ENCODE assay signal across 1 cellular context in genomic region chr7:38369816-38370493, GRCh38.
A peak's percentile ranks its signal among the peaks of the same experiment; 100 is the strongest.
TF ChIP-seq lines count a peak whose summit lies in the region.

No MANE protein-coding gene starts in this region.

TF ChIP-seq in GM12878, 131 proteins besides CTCF, POLR2A, EP300 and RAD21 (continued from another document):
- peak; percentile 37; the same call in 1 of the 2 replicates for TF ChIP-seq ATF7 (IDR thresholded peaks at IDR 0.05; ENCODE audit: low read depth)
- no peak for TF ChIP-seq E2F8 (IDR thresholded peaks at IDR 0.05; ENCODE audit: low read depth, partially characterized antibody)
- TF ChIP-seq RB1 (IDR thresholded peaks at IDR 0.05; ENCODE audit: borderline replicate concordance), result 0 out of 2 replicates have a peak, but pooled peaks have one; percentile 40
- peak; percentile 67 to 69; a peak in 3 of 4 replicates for TF ChIP-seq IKZF2 (IDR thresholded peaks at IDR 0.05)
- TF ChIP-seq PBX3 (IDR thresholded peaks at IDR 0.05; ENCODE audit: insufficient replicate concordance, low read depth, low read length), result no peak
- no peak for TF ChIP-seq ELK1 (IDR thresholded peaks at IDR 0.05; ENCODE audit: low read depth, low read length)
- TF ChIP-seq SRF (IDR thresholded peaks at IDR 0.05; ENCODE audit: low read depth in 2 of 2, low read length in 2 of 2), result no peak
- TF ChIP-seq SIX5 (IDR thresholded peaks at IDR 0.05; ENCODE audit: low read depth, low read length, severe bottlenecking), result no peak
- no peak for TF ChIP-seq TCF3 (IDR thresholded peaks at IDR 0.05; ENCODE audit: borderline replicate concordance, insufficient read depth, low read depth, low read length)
